ENCODE assay signal across 18 cellular contexts in the genomic region with DNA sequence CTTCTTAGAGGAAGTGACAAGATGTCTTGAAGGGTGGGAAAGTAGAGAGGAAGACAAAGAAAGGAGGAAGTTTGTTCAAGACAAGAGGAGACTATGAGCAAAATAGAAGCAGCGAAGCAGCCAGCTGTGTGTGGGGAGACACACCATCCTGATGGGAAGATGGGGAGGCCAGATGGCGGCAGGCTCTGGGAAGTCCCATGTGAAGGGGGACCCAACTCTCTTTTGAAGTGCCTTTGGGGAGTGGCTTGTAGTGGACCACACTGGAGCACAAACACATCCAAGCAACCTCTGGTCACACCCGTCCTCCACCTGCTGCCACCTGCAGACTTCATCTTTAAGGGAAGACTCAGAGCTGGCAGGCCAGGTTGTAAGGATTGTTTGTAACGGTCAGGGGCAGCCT. TPM values are rescaled to one million over a fixed set of nuclear protein-coding genes. Genes with fewer than 3 reads are reported as not detected.
"Had no signal": no experiment of that assay in that cellular context is flagged by ENCODE, and none has a peak within 500 bp of the region (broad histone marks: within the 10 kb centered on the region; RNA-seq: fewer than 3 reads in every experiment).

No MANE protein-coding gene starts in this region.

- H3K4me3 Mint-ChIP-seq: activated naive CD4-positive, alpha-beta T cell treated with anti-CD3 and anti-CD28 coated beads for 36 hours; neural crest cell; stimulated activated naive CD8-positive, alpha-beta T cell treated with anti-CD3 and anti-CD28 coated beads, Interleukin-15, amount 100 ng/mL, for 72 hours had no signal

- H3K9me3 ChIP-seq: ascending aorta, left ventricle myocardium inferior, psoas muscle, SJSA1 had no signal

- H3K27ac Mint-ChIP-seq: activated naive CD4-positive, alpha-beta T cell treated with anti-CD3 and anti-CD28 coated beads for 36 hours; stimulated activated naive CD8-positive, alpha-beta T cell treated with anti-CD3 and anti-CD28 coated beads, Interleukin-15, amount 100 ng/mL, for 72 hours had no signal

- H3K4me1 ChIP-seq: ascending aorta, left ventricle myocardium inferior, psoas muscle had no signal

- H3K27me3 Mint-ChIP-seq: stimulated activated naive CD8-positive, alpha-beta T cell treated with anti-CD3 and anti-CD28 coated beads, Interleukin-15, amount 100 ng/mL, for 72 hours had no signal

- H3K27me3 ChIP-seq: ascending aorta, SJSA1 had no signal

- H3K27ac ChIP-seq: ascending aorta, coronary artery, left ventricle myocardium inferior, psoas muscle, SJSA1 had no signal

- DNase-seq: activated CD4-positive, alpha-beta T cell treated with anti-CD3 and anti-CD28 coated beads, Interleukin-2, amount 50 U/mL, for 1 hour; activated naive CD4-positive, alpha-beta T cell treated with anti-CD3 and anti-CD28 coated beads for 36 hours; activated T-cell treated with anti-CD3 and anti-CD28 coated beads for 4 hours; foreskin melanocyte; left ventricle myocardium inferior; mammary epithelial cell; psoas muscle; right cardiac atrium; stimulated activated naive CD8-positive, alpha-beta T cell treated with anti-CD3 and anti-CD28 coated beads, Interleukin-15, amount 100 ng/mL, for 72 hours; trophoblast cell had no signal

- H3K4me3 ChIP-seq: ascending aorta, coronary artery, left ventricle myocardium inferior, psoas muscle, SJSA1 had no signal

- ATAC-seq: activated CD4-positive, CD25-positive, alpha-beta regulatory T cell treated with anti-CD3 and anti-CD28 coated beads, Interleukin-2, amount 50 U/mL, for 24 hours; psoas muscle; stimulated activated naive CD8-positive, alpha-beta T cell treated with anti-CD3 and anti-CD28 coated beads, Interleukin-15, amount 100 ng/mL, for 72 hours had no signal

- H3K9me3 Mint-ChIP-seq: activated naive CD4-positive, alpha-beta T cell treated with anti-CD3 and anti-CD28 coated beads for 36 hours; neural crest cell; stimulated activated naive CD8-positive, alpha-beta T cell treated with anti-CD3 and anti-CD28 coated beads, Interleukin-15, amount 100 ng/mL, for 72 hours had no signal

RNA-seq across cellular contexts. Expression of a gene that starts 39.8 kb away (rescaled TPM):
- total RNA-seq: activated CD8-positive, alpha-beta memory T cell treated with anti-CD3 and anti-CD28 coated beads for 36 hours; activated naive CD4-positive, alpha-beta T cell treated with anti-CD3 and anti-CD28 coated beads for 36 hours; T-helper 2 cell treated with Interferon-gamma antibody and Interleukin-4, amounts not matched to agents 100 ng/mL and 5 ng/mL, for 36 hours had no signal
- polyA plus RNA-seq: keratinocyte had no signal
